ENCODE assay signal across 22 cellular contexts in the genomic region with DNA sequence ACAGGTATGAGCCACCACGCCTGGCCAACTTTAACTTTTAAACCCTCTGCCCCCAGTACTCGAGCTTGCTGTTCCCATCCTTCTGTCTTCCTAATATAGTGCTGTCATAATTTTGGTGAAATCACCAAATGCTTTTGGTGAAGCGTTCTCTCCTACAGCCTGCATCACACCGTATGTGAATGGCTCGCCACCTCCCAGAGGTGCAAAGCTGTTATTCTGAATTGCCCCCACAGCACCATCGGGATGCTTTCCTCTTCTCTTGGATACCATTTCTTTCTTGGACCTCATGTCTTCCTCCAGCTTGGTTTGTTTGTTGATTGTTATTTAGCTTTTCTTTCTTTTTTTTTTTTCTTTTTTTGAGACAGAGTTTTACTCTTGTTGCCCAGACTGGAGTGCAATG.
DNase-seq lines count a peak whose midpoint lies in the region.
"Had no signal": no experiment of that assay in that cellular context is flagged by ENCODE, and none has a peak within 500 bp of the region (broad histone marks: within the 10 kb centered on the region; RNA-seq: fewer than 3 reads in every experiment).

No MANE protein-coding gene starts in this region.

- DNase-seq in superior temporal gyrus (ENCODE audit: extremely low spot score) (peak; percentile 16), LoVo (ENCODE audit: low spot score) (no peak)
- DNase-seq: 8988T; ACHN; AML-193; BE2C; C1 segment of cervical spinal cord; Caco-2; Calu3; CD4-positive, alpha-beta memory T cell; CD4-positive, alpha-beta T cell; CD4-positive, CD25-positive, alpha-beta regulatory T cell; CD8-positive, alpha-beta memory T cell; CD8-positive, alpha-beta T cell; COR-L47; DMS 273 treated with DMSO at 0.1 percent for 48 hours; DMS153; DMS53; DMS79; DMS79 treated with DMSO at 0.1 percent for 48 hours; DND-41; EL had no signal
